In genomic region chr10:29057712-29058426, GRCh38 we compare ENCODE assay signal across 22 cellular contexts.
DNase-seq lines count a peak whose midpoint lies in the region; ATAC-seq and TF ChIP-seq lines count a peak whose summit lies in the region.
"Had no signal": no experiment of that assay in that cellular context is flagged by ENCODE, and none has a peak within 500 bp of the region (broad histone marks: within the 10 kb centered on the region; RNA-seq: fewer than 3 reads in every experiment).

No MANE protein-coding gene starts in this region.

- intact Hi-C loops in ovary (cut with DNase I) (no loop called here), vagina (cut with DNase I) (no loop called here)

- H3K9me3 Mint-ChIP-seq in GM23338 = no peaks in the 10 kb centered on the region
- H3K9me3 Mint-ChIP-seq: activated T-cell treated with anti-CD3 and anti-CD28 coated beads, Interleukin-2, amount 50 U/mL, for 4 hours; naive B cell; stimulated activated effector memory CD8-positive, alpha-beta T cell treated with anti-CD3 and anti-CD28 coated beads, Interleukin-12 subunit alpha, Interleukin-12 subunit beta, amount 100 ng/mL, for 72 hours had no signal

- H3K27me3 ChIP-seq in GM23338 (ENCODE audit: insufficient read depth) = no peaks in the 10 kb centered on the region
- no peaks in the 10 kb centered on the region for H3K27me3 ChIP-seq in SK-N-SH (ENCODE audit: insufficient read depth)
- no peaks in the 10 kb centered on the region for H3K27me3 ChIP-seq in ovary
- H3K27me3 ChIP-seq in vagina = no peaks in the 10 kb centered on the region
- H3K27me3 ChIP-seq in MG63 = no peaks in the 10 kb centered on the region
- H3K27me3 ChIP-seq: tibial artery had no signal

- H3K27me3 Mint-ChIP-seq in GM23338 (ENCODE audit: insufficient read depth, low read depth, poor library complexity) = no peaks in the 10 kb centered on the region

- peak; percentile 4 for DNase-seq in GM23338 (ENCODE audit: low spot score)
- peak; percentile 45 for DNase-seq in SK-N-SH
- peak; percentile 88 for DNase-seq in fibroblast of the aortic adventitia (ENCODE audit: low read depth)
- peak in 3 of 5 donors; percentile 37 to 61 (median 39) for DNase-seq in ovary
- no peak for DNase-seq in HT-29 (ENCODE audit: low spot score)
- no peak for DNase-seq in vagina (ENCODE audit: extremely low spot score in 2 of 2)
- DNase-seq in activated naive CD4-positive, alpha-beta T cell treated with anti-CD3 and anti-CD28 coated beads, Interleukin-2, amount 50 U/mL, for 16 hours = no peak
- DNase-seq in MG63 = no peak
- DNase-seq: activated CD4-positive, alpha-beta T cell treated with anti-CD3 and anti-CD28 coated beads, Interleukin-2, amount 50 U/mL, for 48 hours; activated T-cell treated with anti-CD3 and anti-CD28 coated beads, Interleukin-2, amount 50 U/mL, for 4 hours; effector CD4-positive, alpha-beta T cell; MV-4-11; naive B cell; NCI-H2081 treated with DMSO at 0.1 percent for 48 hours; NCI-H526 treated with DMSO at 0.1 percent for 48 hours; PC-9; psoas muscle; stimulated activated CD4-positive, alpha-beta T cell treated with anti-CD3 and anti-CD28 coated beads, Interleukin-12 subunit alpha, Interleukin-12 subunit beta, amount 100 ng/mL, for 4 hours; SW 1271; tibial artery had no signal

- H3K4me3 Mint-ChIP-seq in GM23338 = no peak overlapping the region
- H3K4me3 Mint-ChIP-seq: activated naive CD8-positive, alpha-beta T cell; activated T-cell treated with anti-CD3 and anti-CD28 coated beads, Interleukin-2, amount 50 U/mL, for 4 hours; naive B cell; stimulated activated effector memory CD8-positive, alpha-beta T cell treated with anti-CD3 and anti-CD28 coated beads, Interleukin-12 subunit alpha, Interleukin-12 subunit beta, amount 100 ng/mL, for 72 hours had no signal

- 30% methylated on average over 7 of the region's 7 CpGs for WGBS in SK-N-SH (ENCODE audit: low lambda C conversion rate)
- 13 to 16% (median 13%) methylated on average over 7 of the region's 7 CpGs for WGBS in ovary, 3 donors

- H3F3A ChIP-seq in GM23338 (replicated peaks; ENCODE audit: low read depth) (no peaks in the 10 kb centered on the region), SK-N-SH (replicated peaks; ENCODE audit: insufficient read depth) (no peaks in the 10 kb centered on the region)

- TF ChIP-seq CTCF in GM23338 (conservative IDR thresholded peaks at IDR 0.05; ENCODE audit: low read depth in 2 of 2) = no peak
- TF ChIP-seq CTCF in SK-N-SH (IDR thresholded peaks at IDR 0.05) = no peak
- TF ChIP-seq CTCF in fibroblast of the aortic adventitia (IDR thresholded peaks at IDR 0.05; ENCODE audit: insufficient read depth, low read length) = no peak
- TF ChIP-seq CTCF in ovary (IDR thresholded peaks at IDR 0.05) = no peak
- no peak for TF ChIP-seq CTCF in vagina (IDR thresholded peaks at IDR 0.05)

- 0 out of 2 replicates have a peak overlapping the region, but pooled peaks have one; percentile 36 for H3K4me2 ChIP-seq in GM23338
- no peak overlapping the region for H3K4me2 ChIP-seq in SK-N-SH
- H3K4me2 ChIP-seq: PC-9 had no signal

- ATAC-seq in GM23338 = peak; percentile 34; the same call in 2 of the 3 replicates
- ATAC-seq: activated T-cell treated with anti-CD3 and anti-CD28 coated beads, Interleukin-2, amount 50 U/mL, for 4 hours; psoas muscle; stimulated activated effector memory CD8-positive, alpha-beta T cell treated with anti-CD3 and anti-CD28 coated beads, Interleukin-12 subunit alpha, Interleukin-12 subunit beta, amount 100 ng/mL, for 72 hours had no signal

- H3K4me3 ChIP-seq in GM23338 (no peak overlapping the region), SK-N-SH (ENCODE audit: low read depth in 2 of 2, low read length in 1 of 2) (no peak overlapping the region), fibroblast of the aortic adventitia (ENCODE audit: low read depth, low read length) (no peak overlapping the region), ovary (no peak overlapping the region), vagina (no peak overlapping the region), MG63 (no peak overlapping the region)
- H3K4me3 ChIP-seq: PC-9, psoas muscle, tibial artery had no signal

- no peak overlapping the region for H3K27ac Mint-ChIP-seq in GM23338
- H3K27ac Mint-ChIP-seq: activated naive CD8-positive, alpha-beta T cell; naive B cell; stimulated activated effector memory CD8-positive, alpha-beta T cell treated with anti-CD3 and anti-CD28 coated beads, Interleukin-12 subunit alpha, Interleukin-12 subunit beta, amount 100 ng/mL, for 72 hours had no signal

- H4K20me1 ChIP-seq in GM23338 (replicated peaks; ENCODE audit: insufficient read depth) (no peaks in the 10 kb centered on the region), SK-N-SH (ENCODE audit: insufficient read depth) (no peaks in the 10 kb centered on the region)

- POLR2A ChIA-PET in SK-N-SH (lab: Yijun Ruan, JAX) = no interaction called here

- peak overlapping the region; percentile 86; the same call in 1 of the 2 replicates for H2AFZ ChIP-seq in GM23338
- H2AFZ ChIP-seq in SK-N-SH (ENCODE audit: low read depth) = no peak overlapping the region
- H2AFZ ChIP-seq: PC-9 had no signal

- no peaks in the 10 kb centered on the region for H3K36me3 Mint-ChIP-seq in GM23338 (ENCODE audit: low read depth)
- H3K36me3 Mint-ChIP-seq: activated naive CD8-positive, alpha-beta T cell; naive B cell; stimulated activated effector memory CD8-positive, alpha-beta T cell treated with anti-CD3 and anti-CD28 coated beads, Interleukin-12 subunit alpha, Interleukin-12 subunit beta, amount 100 ng/mL, for 72 hours had no signal

- H3K9me2 ChIP-seq in GM23338 (ENCODE audit: insufficient read depth) = peaks cover 5% of the 10 kb centered on the region; the same call in 1 of the 2 replicates
- H3K9me2 ChIP-seq in SK-N-SH = 0 out of 2 replicates have a peak, but pooled peaks cover 2% of the 10 kb centered on the region

- H3K79me2 ChIP-seq in GM23338 (replicated peaks; ENCODE audit: insufficient read depth) (no peaks in the 10 kb centered on the region), SK-N-SH (ENCODE audit: insufficient read depth) (no peaks in the 10 kb centered on the region)

- H3K4me1 ChIP-seq in GM23338 (ENCODE audit: insufficient read depth) = peaks cover 14% of the 10 kb centered on the region
- peaks cover 0 to 7% of the 10 kb centered on the region in 2 experiments; a peak in 1 of 4 replicates for H3K4me1 ChIP-seq in SK-N-SH (ENCODE audit: control insufficient read depth in 1 of 2, insufficient read depth in 2 of 2, low read depth in 1 of 2, low read length in 1 of 2)
- H3K4me1 ChIP-seq in ovary (ENCODE audit: insufficient read depth) = peaks cover 6% of the 10 kb centered on the region
- no peaks in the 10 kb centered on the region for H3K4me1 ChIP-seq in vagina
- H3K4me1 ChIP-seq: psoas muscle, tibial artery had no signal

- peaks cover 15% of the 10 kb centered on the region for H3K4me1 Mint-ChIP-seq in GM23338
- H3K4me1 Mint-ChIP-seq: naive B cell; stimulated activated effector memory CD8-positive, alpha-beta T cell treated with anti-CD3 and anti-CD28 coated beads, Interleukin-12 subunit alpha, Interleukin-12 subunit beta, amount 100 ng/mL, for 72 hours had no signal

- H3K36me3 ChIP-seq in GM23338 (ENCODE audit: insufficient read depth) (no peaks in the 10 kb centered on the region), SK-N-SH (replicated peaks in 1 of 2; ENCODE audit: control insufficient read depth in 1 of 2, insufficient read depth in 2 of 2, low read length in 1 of 2) (no peaks in the 10 kb centered on the region), ovary (no peaks in the 10 kb centered on the region), vagina (no peaks in the 10 kb centered on the region), MG63 (no peaks in the 10 kb centered on the region)
- H3K36me3 ChIP-seq: tibial artery had no signal

- H3K9me3 ChIP-seq in SK-N-SH (no peaks in the 10 kb centered on the region), ovary (no peaks in the 10 kb centered on the region), vagina (no peaks in the 10 kb centered on the region), MG63 (no peaks in the 10 kb centered on the region)
- H3K9me3 ChIP-seq: psoas muscle, tibial artery had no signal

- TF ChIP-seq EP300 in SK-N-SH (IDR thresholded peaks at IDR 0.05; ENCODE audit: borderline replicate concordance in 1 of 2, low read depth in 1 of 2, low read length in 1 of 2) (peak in 1 of 2 experiments; percentile 76; a peak in 2 of 4 replicates), ovary (IDR thresholded peaks at IDR 0.05) (no peak)

- CTCF ChIA-PET in SK-N-SH (lab: Yijun Ruan, JAX) = interaction anchor here (1.0 to 1.2 kb wide), 2 partner anchors 30 to 377 kb away, joined by 3 read pairs; no protein-coding TSS in a partner anchor

- H3K27ac ChIP-seq in GM23338 (ENCODE audit: low read depth) (peak overlapping the region; percentile 41; the same call in 1 of the 2 replicates), SK-N-SH (ENCODE audit: low read depth in 2 of 2, low read length in 1 of 2) (peak overlapping the region in 1 of 2 experiments; percentile 86; a peak in 2 of 4 replicates), ovary (peak overlapping the region in 1 of 2 donors; percentile 38), vagina (no peak overlapping the region)
- H3K27ac ChIP-seq: PC-9, psoas muscle, tibial artery had no signal

- TF ChIP-seq RAD21 in SK-N-SH (IDR thresholded peaks at IDR 0.05; ENCODE audit: low read length) = 0 out of 2 replicates have a peak, but pooled peaks have one; percentile 13

- TF ChIP-seq POLR2A in ovary (IDR thresholded peaks at IDR 0.05) = no peak
- TF ChIP-seq POLR2A in vagina (IDR thresholded peaks at IDR 0.05) = no peak

- no peak overlapping the region for H3K9ac ChIP-seq in SK-N-SH

TF ChIP-seq in GM23338, 12 proteins besides CTCF, POLR2A, EP300 and RAD21 (continues in another document):
- TF ChIP-seq NANOG (IDR thresholded peaks at IDR 0.05; ENCODE audit: borderline replicate concordance) (no peak), CREB1 (CRISPR knock-in tag; IDR thresholded peaks at IDR 0.05; ENCODE audit: low read depth) (no peak), STAT1 (IDR thresholded peaks at IDR 0.05; ENCODE audit: unreplicated experiment) (no peak), EZH2 (IDR thresholded peaks at IDR 0.05; ENCODE audit: low read depth, unreplicated experiment) (no peak), POLR2AphosphoS5 (IDR thresholded peaks at IDR 0.05; ENCODE audit: low read depth) (no peak), JUNB (IDR thresholded peaks at IDR 0.05; ENCODE audit: unreplicated experiment) (no peak)

TF ChIP-seq in SK-N-SH, 30 proteins besides CTCF, POLR2A, EP300 and RAD21 (continues in another document):
- no peak for TF ChIP-seq IRF3 (IDR thresholded peaks at IDR 0.05; ENCODE audit: low read depth, low read length)

Comparison
In these comparisons a context has a peak if more than half of its experiments do, and no peak if none do; other contexts are left out.
1. DNase-seq: peak in GM23338 (single experiment), SK-N-SH (single experiment), fibroblast of the aortic adventitia (single experiment) and ovary (3 of 5); none in HT-29 (single experiment), vagina (0 of 2), activated naive CD4-positive, alpha-beta T cell treated with anti-CD3 and anti-CD28 coated beads, Interleukin-2, amount 50 U/mL, for 16 hours (single experiment) and MG63 (single experiment).